In the genomic region with DNA sequence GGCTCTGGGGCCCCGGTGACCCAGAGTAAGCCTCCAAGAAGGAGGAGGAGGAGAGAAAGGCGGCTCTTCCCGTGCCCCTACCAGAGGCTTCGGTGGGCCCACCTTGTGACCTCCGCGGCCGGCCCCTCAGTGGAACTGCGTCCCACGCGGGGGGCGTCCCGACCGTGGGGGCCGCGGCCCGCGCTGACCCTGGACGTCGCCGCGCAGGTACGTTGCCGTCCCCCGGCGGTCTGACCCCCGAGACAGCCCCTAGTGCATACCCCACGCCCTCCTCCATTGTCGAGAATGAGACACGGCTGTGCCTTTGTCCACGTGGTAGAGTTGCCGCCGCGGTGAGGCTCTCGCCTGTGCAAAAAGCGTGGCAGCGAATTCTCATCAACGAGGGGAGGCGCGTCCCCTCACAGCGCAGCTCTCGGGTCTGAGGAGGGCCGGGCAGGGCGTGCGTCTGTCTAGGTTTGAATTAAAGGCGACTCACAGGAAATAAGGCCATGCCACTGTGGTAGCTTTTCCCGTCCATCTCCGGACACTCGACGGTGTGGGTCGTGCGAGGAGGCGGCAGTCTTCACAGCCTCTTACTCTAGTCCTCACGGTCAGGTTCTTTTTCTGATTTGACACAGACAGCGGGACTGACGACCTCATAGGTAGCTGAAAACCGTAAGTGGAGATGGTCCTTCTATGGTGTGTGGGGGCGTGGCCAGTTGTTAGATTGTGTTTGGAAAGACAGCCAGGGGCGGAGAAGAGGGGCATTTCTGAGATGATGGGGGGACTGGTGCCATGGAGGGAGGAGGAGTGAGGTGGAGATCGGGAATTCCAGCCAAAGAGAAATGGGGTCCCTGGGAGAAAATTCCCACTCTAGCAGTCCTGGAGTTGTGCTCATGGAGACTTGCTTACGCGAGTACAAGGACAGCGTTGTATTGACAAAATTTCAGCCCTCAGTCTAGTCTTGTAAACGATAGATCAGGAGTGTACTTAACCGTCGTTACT, we compare ENCODE assay signal across 8 cellular contexts. TPM values are rescaled to one million over a fixed set of nuclear protein-coding genes. Genes with fewer than 3 reads are reported as not detected.
A peak's percentile ranks its signal among the peaks of the same experiment; 100 is the strongest.
DNase-seq lines count a peak whose midpoint lies in the region; ATAC-seq and TF ChIP-seq lines count a peak whose summit lies in the region.

No MANE protein-coding gene starts in this region.

- peak overlapping the region; percentile 94 for H3K4me3 Mint-ChIP-seq in chondrocyte (ENCODE audit: unreplicated experiment)

- peak overlapping the region; percentile 95 to 98 (median 96) for H3K27ac ChIP-seq in right lobe of liver

- H3K4me1 Mint-ChIP-seq in chondrocyte (ENCODE audit: low read depth): peaks cover 22% of the 10 kb centered on the region

- peaks cover 0 to 16% (median 3%) of the 10 kb centered on the region in 4 donors for H3K4me1 ChIP-seq in right lobe of liver

- peak overlapping the region; percentile 100 for H3K27ac Mint-ChIP-seq in chondrocyte (ENCODE audit: unreplicated experiment)

- TF ChIP-seq POLR2A in GM18505 (IDR thresholded peaks at IDR 0.05; ENCODE audit: borderline replicate concordance, extremely low read depth, insufficient read depth, insufficient read length): peak; percentile 6
- TF ChIP-seq POLR2A in right lobe of liver (IDR thresholded peaks at IDR 0.05): no peak

- 7% methylated on average over 27 of the region's 65 CpGs for WGBS in right lobe of liver (ENCODE audit: insufficient coverage, low coverage, low lambda C conversion rate, missing lambda C conversion rate)

- intact Hi-C loops in right lobe of liver (cut with DNase I): no loop called here

- DNase-seq in NCI-H146 (lab: John Stamatoyannopoulos, UW) (peak; percentile 73), chondrocyte (ENCODE audit: low spot score) (peak; percentile 90), right lobe of liver (peak; percentile 61 to 71 (median 61)), NCI-H1694 treated with DMSO at 0.1 percent for 48 hours (lab: John Stamatoyannopoulos, UW) (no peak)
- peak; percentile 62 for DNase-seq in activated CD4-positive, CD25-positive, alpha-beta regulatory T cell treated with anti-CD3 and anti-CD28 coated beads, Interleukin-2, amount 50 U/mL, for 72 hours
- DNase-seq in stimulated activated CD4-positive, alpha-beta T cell treated with anti-CD3 and anti-CD28 coated beads, TNF-alpha, amount 100 ng/mL, for 24 hours (ENCODE audit: low read depth in 3 of 3): peak; percentile 25 to 59 (median 31)

- no peaks in the 10 kb centered on the region for H3K9me3 Mint-ChIP-seq in chondrocyte (ENCODE audit: low read depth)

- H3K9me3 ChIP-seq in right lobe of liver: no peaks in the 10 kb centered on the region

- TF ChIP-seq CTCF in chondrocyte (IDR thresholded peaks at IDR 0.05) (no peak), right lobe of liver (IDR thresholded peaks at IDR 0.05) (no peak)

- peaks cover 0 to 11% (median 3%) of the 10 kb centered on the region in 4 donors for H3K36me3 ChIP-seq in right lobe of liver

- ATAC-seq in GM18505 (IDR thresholded peaks at IDR 0.05; ENCODE audit: unreplicated experiment) (peak; percentile 20), HG02623 (IDR thresholded peaks at IDR 0.05; ENCODE audit: unreplicated experiment) (peak; percentile 20), right lobe of liver (peak; percentile 8 to 43 (median 28))

- H3K4me3 ChIP-seq in right lobe of liver: peak overlapping the region; percentile 91 to 98 (median 94)

- no peaks in the 10 kb centered on the region for H3K27me3 Mint-ChIP-seq in chondrocyte (ENCODE audit: low read depth)

- H3K27me3 ChIP-seq in right lobe of liver: no peaks in the 10 kb centered on the region

- H3K36me3 Mint-ChIP-seq in chondrocyte (ENCODE audit: low read depth): peaks cover 2% of the 10 kb centered on the region

RNA-seq across cellular contexts. Expression of a gene that starts 0.6 kb away (rescaled TPM):
- 16.9 to 18.2 TPM (median 18.1 TPM) in 3 replicates for total RNA-seq in chondrocyte
- 10 to 100 TPM in 2 of 6 experiments, 1 to 10 TPM in 4; 3.8 to 11.2 (median 6.1) TPM for total RNA-seq in right lobe of liver

RNA-seq across cellular contexts. Expression of a gene that starts 10.8 kb away (rescaled TPM):
- total RNA-seq in chondrocyte (10.7 to 14.6 TPM (median 11.4 TPM) in 3 replicates), right lobe of liver (1 to 10 TPM; 3.5 to 9.6 (median 6.1) TPM)
